In the genomic region with DNA sequence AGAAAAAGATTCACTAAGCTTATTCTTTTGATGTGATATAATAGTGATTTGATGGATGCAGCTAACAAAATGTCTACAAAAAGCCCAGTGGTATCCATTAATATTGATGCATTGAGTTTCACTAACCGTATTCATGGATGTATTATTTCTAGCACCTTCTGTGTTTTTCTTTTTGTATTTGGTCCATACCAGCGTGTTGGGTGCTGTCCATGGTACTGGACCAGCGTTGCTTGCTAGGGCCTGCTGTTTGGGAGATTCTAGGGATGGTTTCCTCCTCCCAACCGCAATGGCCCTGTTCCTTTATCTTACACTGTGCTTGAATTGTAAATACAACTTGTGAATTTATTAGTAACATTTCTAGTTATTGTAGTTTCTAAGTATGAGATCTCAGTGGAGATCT, we compare ENCODE assay signal across 1 cellular context.
A peak's percentile ranks its signal among the peaks of the same experiment; 100 is the strongest.
TF ChIP-seq lines count a peak whose summit lies in the region.

No MANE protein-coding gene starts in this region.

TF ChIP-seq in HepG2, 621 proteins besides CTCF, POLR2A, EP300 and RAD21 (continued from another document and continues in another):
- 0 out of 2 replicates have a peak, but pooled peaks have one; percentile 52 for TF ChIP-seq MLXIP (CRISPR knock-in tag; IDR thresholded peaks at IDR 0.05; ENCODE audit: borderline replicate concordance)
- no peak for TF ChIP-seq ATF7 (IDR thresholded peaks at IDR 0.05)
- no peak for TF ChIP-seq ATF7 (CRISPR knock-in tag; IDR thresholded peaks at IDR 0.05)
- TF ChIP-seq MED8 (CRISPR knock-in tag; IDR thresholded peaks at IDR 0.05; ENCODE audit: insufficient replicate concordance): no peak
- peak; percentile 52; the same call in 1 of the 2 replicates for TF ChIP-seq ERF (CRISPR knock-in tag; IDR thresholded peaks at IDR 0.05)
- TF ChIP-seq STAT5B (CRISPR knock-in tag; IDR thresholded peaks at IDR 0.05): 0 out of 2 replicates have a peak, but pooled peaks have one; percentile 66
- TF ChIP-seq ZNF160 (CRISPR knock-in tag; IDR thresholded peaks at IDR 0.05): no peak
- TF ChIP-seq ZC3H4 (CRISPR knock-in tag; IDR thresholded peaks at IDR 0.05; ENCODE audit: borderline replicate concordance): no peak
- TF ChIP-seq CREB3 (CRISPR knock-in tag; IDR thresholded peaks at IDR 0.05): no peak
- TF ChIP-seq CREBL2 (CRISPR knock-in tag; IDR thresholded peaks at IDR 0.05; ENCODE audit: borderline replicate concordance): no peak
- TF ChIP-seq MAFG (CRISPR knock-in tag; IDR thresholded peaks at IDR 0.05): no peak
- TF ChIP-seq TSC22D2 (CRISPR knock-in tag; IDR thresholded peaks at IDR 0.05; ENCODE audit: borderline replicate concordance): peak; percentile 84; the same call in 1 of the 2 replicates
- TF ChIP-seq NKX3-1 (CRISPR knock-in tag; IDR thresholded peaks at IDR 0.05): 0 out of 2 replicates have a peak, but pooled peaks have one; percentile 54
- TF ChIP-seq ETV6 (CRISPR knock-in tag; conservative IDR thresholded peaks at IDR 0.05): 0 out of 2 replicates have a peak, but pooled peaks have one; percentile 50
- no peak for TF ChIP-seq ZFP91 (CRISPR knock-in tag; IDR thresholded peaks at IDR 0.05; ENCODE audit: borderline replicate concordance)
- peak; percentile 59; the same call in 1 of the 2 replicates for TF ChIP-seq ZNF644 (CRISPR knock-in tag; IDR thresholded peaks at IDR 0.05; ENCODE audit: low read depth)
- peak; percentile 75; the same call in 1 of the 2 replicates for TF ChIP-seq ZNF232 (CRISPR knock-in tag; IDR thresholded peaks at IDR 0.05; ENCODE audit: borderline replicate concordance)
- TF ChIP-seq, protein P1, sequence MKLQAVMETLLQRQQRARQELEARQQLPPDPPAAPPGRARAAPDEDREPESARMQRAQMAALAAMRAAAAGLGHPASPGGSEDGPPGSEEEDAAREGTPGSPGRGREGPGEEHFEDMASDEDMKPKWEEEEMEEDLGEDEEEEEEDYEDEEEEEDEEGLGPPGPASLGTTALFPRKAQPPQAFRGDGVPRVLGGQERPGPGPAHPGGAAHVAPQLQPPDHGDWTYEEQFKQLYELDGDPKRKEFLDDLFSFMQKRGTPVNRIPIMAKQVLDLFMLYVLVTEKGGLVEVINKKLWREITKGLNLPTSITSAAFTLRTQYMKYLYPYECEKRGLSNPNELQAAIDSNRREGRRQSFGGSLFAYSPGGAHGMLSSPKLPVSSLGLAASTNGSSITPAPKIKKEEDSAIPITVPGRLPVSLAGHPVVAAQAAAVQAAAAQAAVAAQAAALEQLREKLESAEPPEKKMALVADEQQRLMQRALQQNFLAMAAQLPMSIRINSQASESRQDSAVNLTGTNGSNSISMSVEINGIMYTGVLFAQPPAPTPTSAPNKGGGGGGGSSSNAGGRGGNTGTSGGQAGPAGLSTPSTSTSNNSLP (IDR thresholded peaks at IDR 0.05; ENCODE audit: low read depth, low read length): no peak
- TF ChIP-seq YEATS2 (CRISPR knock-in tag; IDR thresholded peaks at IDR 0.05; ENCODE audit: borderline replicate concordance): no peak
- no peak for TF ChIP-seq ZNF235 (CRISPR knock-in tag; IDR thresholded peaks at IDR 0.05; ENCODE audit: borderline replicate concordance)
- no peak for TF ChIP-seq HIC2 (CRISPR knock-in tag; IDR thresholded peaks at IDR 0.05; ENCODE audit: low read depth)
- no peak for TF ChIP-seq ATF4 (CRISPR knock-in tag; IDR thresholded peaks at IDR 0.05)
- TF ChIP-seq ZNF674 (CRISPR knock-in tag; IDR thresholded peaks at IDR 0.05; ENCODE audit: low read depth): no peak
- TF ChIP-seq FOSL2 (CRISPR knock-in tag; IDR thresholded peaks at IDR 0.05): no peak
- TF ChIP-seq, protein P2, sequence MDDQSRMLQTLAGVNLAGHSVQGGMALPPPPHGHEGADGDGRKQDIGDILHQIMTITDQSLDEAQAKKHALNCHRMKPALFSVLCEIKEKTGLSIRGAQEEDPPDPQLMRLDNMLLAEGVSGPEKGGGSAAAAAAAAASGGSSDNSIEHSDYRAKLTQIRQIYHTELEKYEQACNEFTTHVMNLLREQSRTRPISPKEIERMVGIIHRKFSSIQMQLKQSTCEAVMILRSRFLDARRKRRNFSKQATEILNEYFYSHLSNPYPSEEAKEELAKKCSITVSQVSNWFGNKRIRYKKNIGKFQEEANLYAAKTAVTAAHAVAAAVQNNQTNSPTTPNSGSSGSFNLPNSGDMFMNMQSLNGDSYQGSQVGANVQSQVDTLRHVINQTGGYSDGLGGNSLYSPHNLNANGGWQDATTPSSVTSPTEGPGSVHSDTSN (CRISPR knock-in tag; IDR thresholded peaks at IDR 0.05; ENCODE audit: borderline replicate concordance): no peak
- peak; percentile 66; the same call in 1 of the 2 replicates for TF ChIP-seq MXD4 (CRISPR knock-in tag; IDR thresholded peaks at IDR 0.05)
- TF ChIP-seq KLF6 (CRISPR knock-in tag; IDR thresholded peaks at IDR 0.05): peak; percentile 86; the same call in 1 of the 2 replicates
- TF ChIP-seq ZNF501 (CRISPR knock-in tag; IDR thresholded peaks at IDR 0.05): no peak
- TF ChIP-seq ZBTB20 (CRISPR knock-in tag; IDR thresholded peaks at IDR 0.05; ENCODE audit: borderline replicate concordance, low read depth): peak; percentile 60; the same call in 1 of the 2 replicates
- TF ChIP-seq FOXK1 (CRISPR knock-in tag; IDR thresholded peaks at IDR 0.05; ENCODE audit: borderline replicate concordance, low read depth): peak; percentile 31; the same call in 1 of the 2 replicates
- TF ChIP-seq SOX5 (CRISPR knock-in tag; IDR thresholded peaks at IDR 0.05; ENCODE audit: borderline replicate concordance): no peak
- TF ChIP-seq MAZ (IDR thresholded peaks at IDR 0.05; ENCODE audit: borderline replicate concordance, low read depth, low read length): no peak
- no peak for TF ChIP-seq MAZ (CRISPR knock-in tag; IDR thresholded peaks at IDR 0.05; ENCODE audit: low read depth)
- TF ChIP-seq CEBPB (IDR thresholded peaks at IDR 0.05; ENCODE audit: borderline replicate concordance, low read depth, low read length): no peak
- TF ChIP-seq MIXL1 (CRISPR knock-in tag; IDR thresholded peaks at IDR 0.05): peak; percentile 52; the same call in 1 of the 2 replicates
- peak; percentile 68; the same call in 1 of the 2 replicates for TF ChIP-seq SIX4 (CRISPR knock-in tag; IDR thresholded peaks at IDR 0.05)
- TF ChIP-seq ZNF652 (CRISPR knock-in tag; IDR thresholded peaks at IDR 0.05; ENCODE audit: borderline replicate concordance, low read depth): 0 out of 2 replicates have a peak, but pooled peaks have one; percentile 34
- TF ChIP-seq, protein P3, sequence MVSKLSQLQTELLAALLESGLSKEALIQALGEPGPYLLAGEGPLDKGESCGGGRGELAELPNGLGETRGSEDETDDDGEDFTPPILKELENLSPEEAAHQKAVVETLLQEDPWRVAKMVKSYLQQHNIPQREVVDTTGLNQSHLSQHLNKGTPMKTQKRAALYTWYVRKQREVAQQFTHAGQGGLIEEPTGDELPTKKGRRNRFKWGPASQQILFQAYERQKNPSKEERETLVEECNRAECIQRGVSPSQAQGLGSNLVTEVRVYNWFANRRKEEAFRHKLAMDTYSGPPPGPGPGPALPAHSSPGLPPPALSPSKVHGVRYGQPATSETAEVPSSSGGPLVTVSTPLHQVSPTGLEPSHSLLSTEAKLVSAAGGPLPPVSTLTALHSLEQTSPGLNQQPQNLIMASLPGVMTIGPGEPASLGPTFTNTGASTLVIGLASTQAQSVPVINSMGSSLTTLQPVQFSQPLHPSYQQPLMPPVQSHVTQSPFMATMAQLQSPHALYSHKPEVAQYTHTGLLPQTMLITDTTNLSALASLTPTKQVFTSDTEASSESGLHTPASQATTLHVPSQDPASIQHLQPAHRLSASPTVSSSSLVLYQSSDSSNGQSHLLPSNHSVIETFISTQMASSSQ (IDR thresholded peaks at IDR 0.05; ENCODE audit: low read depth): no peak
- TF ChIP-seq, protein P3 (CRISPR knock-in tag; IDR thresholded peaks at IDR 0.05; ENCODE audit: borderline replicate concordance): no peak
- peak; percentile 39; the same call in 1 of the 2 replicates for TF ChIP-seq ZNF441 (CRISPR knock-in tag; IDR thresholded peaks at IDR 0.05; ENCODE audit: borderline replicate concordance)
- peak; percentile 65; the same call in 1 of the 2 replicates for TF ChIP-seq SATB2 (CRISPR knock-in tag; IDR thresholded peaks at IDR 0.05)
